Comparison of ENCODE assay signal across 2 cellular contexts in the genomic region with DNA sequence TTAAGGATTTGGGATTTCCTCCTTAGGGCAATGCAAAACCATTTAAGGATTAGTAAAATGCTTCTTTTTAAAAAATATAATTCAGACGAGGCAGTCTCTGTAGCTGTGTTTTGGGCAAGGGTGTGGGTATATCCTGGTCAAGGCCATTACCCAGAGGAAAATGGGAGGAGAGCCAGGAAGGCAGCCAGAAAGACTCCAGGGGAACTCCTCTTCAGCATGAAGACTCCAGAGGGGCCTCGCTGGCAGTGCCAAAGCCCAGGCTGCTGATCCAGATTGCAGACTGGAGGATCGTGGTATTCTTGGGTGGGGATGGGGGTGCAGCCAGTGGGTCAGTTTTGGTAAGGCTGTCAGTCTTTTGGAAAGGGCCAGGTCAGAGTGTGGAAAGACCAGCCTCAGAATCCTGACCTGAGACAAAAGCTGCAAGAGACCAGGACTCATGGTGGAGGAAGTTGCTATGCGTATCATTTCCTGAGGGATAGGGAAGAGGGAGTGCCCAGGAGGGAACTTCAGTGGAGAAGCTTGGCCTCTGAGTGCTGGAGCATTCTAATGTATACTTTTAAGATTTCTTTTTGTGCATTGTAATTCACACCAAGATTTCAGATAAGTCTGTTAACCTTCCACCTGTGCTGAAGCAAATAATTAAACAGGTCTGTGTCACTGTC.
TF ChIP-seq lines count a peak whose summit lies in the region.

No MANE protein-coding gene starts in this region.

TF ChIP-seq in SK-N-SH treated with all-trans-retinoic acid at 6 μM for 48 hours, 23 proteins besides CTCF, POLR2A, EP300 and RAD21 (continued from another document):
- TF ChIP-seq, protein P1, sequence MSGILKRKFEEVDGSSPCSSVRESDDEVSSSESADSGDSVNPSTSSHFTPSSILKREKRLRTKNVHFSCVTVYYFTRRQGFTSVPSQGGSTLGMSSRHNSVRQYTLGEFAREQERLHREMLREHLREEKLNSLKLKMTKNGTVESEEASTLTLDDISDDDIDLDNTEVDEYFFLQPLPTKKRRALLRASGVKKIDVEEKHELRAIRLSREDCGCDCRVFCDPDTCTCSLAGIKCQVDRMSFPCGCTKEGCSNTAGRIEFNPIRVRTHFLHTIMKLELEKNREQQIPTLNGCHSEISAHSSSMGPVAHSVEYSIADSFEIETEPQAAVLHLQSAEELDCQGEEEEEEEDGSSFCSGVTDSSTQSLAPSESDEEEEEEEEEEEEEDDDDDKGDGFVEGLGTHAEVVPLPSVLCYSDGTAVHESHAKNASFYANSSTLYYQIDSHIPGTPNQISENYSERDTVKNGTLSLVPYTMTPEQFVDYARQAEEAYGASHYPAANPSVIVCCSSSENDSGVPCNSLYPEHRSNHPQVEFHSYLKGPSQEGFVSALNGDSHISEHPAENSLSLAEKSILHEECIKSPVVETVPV (CRISPR knock-in tag; IDR thresholded peaks at IDR 0.05): no peak
- TF ChIP-seq BACH2 (CRISPR knock-in tag; IDR thresholded peaks at IDR 0.05; ENCODE audit: borderline replicate concordance) (no peak), ARNTL (CRISPR knock-in tag; IDR thresholded peaks at IDR 0.05; ENCODE audit: borderline replicate concordance, low read depth) (no peak), ZFP3 (CRISPR knock-in tag; IDR thresholded peaks at IDR 0.05) (no peak), ZFP30 (CRISPR knock-in tag; IDR thresholded peaks at IDR 0.05) (no peak)

TF ChIP-seq in SK-N-SH, 30 proteins besides CTCF, POLR2A, EP300 and RAD21 (continued from another document):
- TF ChIP-seq, protein P2, sequence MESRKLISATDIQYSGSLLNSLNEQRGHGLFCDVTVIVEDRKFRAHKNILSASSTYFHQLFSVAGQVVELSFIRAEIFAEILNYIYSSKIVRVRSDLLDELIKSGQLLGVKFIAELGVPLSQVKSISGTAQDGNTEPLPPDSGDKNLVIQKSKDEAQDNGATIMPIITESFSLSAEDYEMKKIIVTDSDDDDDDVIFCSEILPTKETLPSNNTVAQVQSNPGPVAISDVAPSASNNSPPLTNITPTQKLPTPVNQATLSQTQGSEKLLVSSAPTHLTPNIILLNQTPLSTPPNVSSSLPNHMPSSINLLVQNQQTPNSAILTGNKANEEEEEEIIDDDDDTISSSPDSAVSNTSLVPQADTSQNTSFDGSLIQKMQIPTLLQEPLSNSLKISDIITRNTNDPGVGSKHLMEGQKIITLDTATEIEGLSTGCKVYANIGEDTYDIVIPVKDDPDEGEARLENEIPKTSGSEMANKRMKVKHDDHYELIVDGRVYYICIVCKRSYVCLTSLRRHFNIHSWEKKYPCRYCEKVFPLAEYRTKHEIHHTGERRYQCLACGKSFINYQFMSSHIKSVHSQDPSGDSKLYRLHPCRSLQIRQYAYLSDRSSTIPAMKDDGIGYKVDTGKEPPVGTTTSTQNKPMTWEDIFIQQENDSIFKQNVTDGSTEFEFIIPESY (IDR thresholded peaks at IDR 0.05; ENCODE audit: borderline replicate concordance, low read depth): no peak
- TF ChIP-seq YY1 (IDR thresholded peaks at IDR 0.05; ENCODE audit: low read depth) (no peak), RXRA (IDR thresholded peaks at IDR 0.05; ENCODE audit: borderline replicate concordance, low read depth) (no peak), GATA2 (CRISPR knock-in tag; IDR thresholded peaks at IDR 0.05) (no peak), SMC3 (IDR thresholded peaks at IDR 0.05; ENCODE audit: low read depth, low read length) (no peak), RFX5 (IDR thresholded peaks at IDR 0.05; ENCODE audit: low read length) (no peak), FOXM1 (IDR thresholded peaks at IDR 0.05; ENCODE audit: low read depth) (no peak)
- TF ChIP-seq, protein P3, sequence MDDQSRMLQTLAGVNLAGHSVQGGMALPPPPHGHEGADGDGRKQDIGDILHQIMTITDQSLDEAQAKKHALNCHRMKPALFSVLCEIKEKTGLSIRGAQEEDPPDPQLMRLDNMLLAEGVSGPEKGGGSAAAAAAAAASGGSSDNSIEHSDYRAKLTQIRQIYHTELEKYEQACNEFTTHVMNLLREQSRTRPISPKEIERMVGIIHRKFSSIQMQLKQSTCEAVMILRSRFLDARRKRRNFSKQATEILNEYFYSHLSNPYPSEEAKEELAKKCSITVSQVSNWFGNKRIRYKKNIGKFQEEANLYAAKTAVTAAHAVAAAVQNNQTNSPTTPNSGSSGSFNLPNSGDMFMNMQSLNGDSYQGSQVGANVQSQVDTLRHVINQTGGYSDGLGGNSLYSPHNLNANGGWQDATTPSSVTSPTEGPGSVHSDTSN (IDR thresholded peaks at IDR 0.05): no peak
- TF ChIP-seq, protein P4, sequence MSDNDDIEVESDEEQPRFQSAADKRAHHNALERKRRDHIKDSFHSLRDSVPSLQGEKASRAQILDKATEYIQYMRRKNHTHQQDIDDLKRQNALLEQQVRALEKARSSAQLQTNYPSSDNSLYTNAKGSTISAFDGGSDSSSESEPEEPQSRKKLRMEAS (IDR thresholded peaks at IDR 0.05; ENCODE audit: low read depth): no peak
- TF ChIP-seq, protein P5, sequence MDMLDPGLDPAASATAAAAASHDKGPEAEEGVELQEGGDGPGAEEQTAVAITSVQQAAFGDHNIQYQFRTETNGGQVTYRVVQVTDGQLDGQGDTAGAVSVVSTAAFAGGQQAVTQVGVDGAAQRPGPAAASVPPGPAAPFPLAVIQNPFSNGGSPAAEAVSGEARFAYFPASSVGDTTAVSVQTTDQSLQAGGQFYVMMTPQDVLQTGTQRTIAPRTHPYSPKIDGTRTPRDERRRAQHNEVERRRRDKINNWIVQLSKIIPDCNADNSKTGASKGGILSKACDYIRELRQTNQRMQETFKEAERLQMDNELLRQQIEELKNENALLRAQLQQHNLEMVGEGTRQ (IDR thresholded peaks at IDR 0.05; ENCODE audit: borderline replicate concordance, low read depth, low read length): no peak
